In genomic region chr22:45071618-45072017, GRCh38 we compare ENCODE assay signal across 25 cellular contexts.
DNase-seq lines count a peak whose midpoint lies in the region; FAIRE-seq and TF ChIP-seq lines count a peak whose summit lies in the region.
"Had no signal": no experiment of that assay in that cellular context is flagged by ENCODE, and none has a peak within 500 bp of the region (broad histone marks: within the 10 kb centered on the region; RNA-seq: fewer than 3 reads in every experiment).

No MANE protein-coding gene starts in this region.

- H3K4me3 Mint-ChIP-seq in MCF 10A (ENCODE audit: unreplicated experiment), result no peak overlapping the region
- H3K4me3 Mint-ChIP-seq: activated CD4-positive, alpha-beta memory T cell treated with anti-CD3 and anti-CD28 coated beads for 36 hours; activated naive CD4-positive, alpha-beta T cell treated with anti-CD3 and anti-CD28 coated beads for 36 hours; effector memory CD8-positive, alpha-beta T cell; nephron; stimulated activated memory B cell treated with anti-CD40 and anti-IgM and Interleukin-4, amounts not matched to agents 10 μg/mL and 1 μg/mL and 100 μg/mL, for 72 hours; T-helper 17 cell had no signal

- no peaks in the 10 kb centered on the region for H3K36me3 Mint-ChIP-seq in MCF 10A (ENCODE audit: insufficient read depth, unreplicated experiment)
- H3K36me3 Mint-ChIP-seq: activated CD4-positive, alpha-beta memory T cell treated with anti-CD3 and anti-CD28 coated beads for 36 hours; stimulated activated memory B cell treated with anti-CD40 and anti-IgM and Interleukin-4, amounts not matched to agents 10 μg/mL and 1 μg/mL and 100 μg/mL, for 72 hours had no signal

- H3K9me3 Mint-ChIP-seq in MCF 10A (ENCODE audit: unreplicated experiment), result peaks cover 7% of the 10 kb centered on the region
- H3K9me3 Mint-ChIP-seq: effector memory CD8-positive, alpha-beta T cell had no signal

- H3K27ac Mint-ChIP-seq in MCF 10A (ENCODE audit: low read depth, unreplicated experiment), result no peak overlapping the region
- H3K27ac Mint-ChIP-seq: activated CD4-positive, alpha-beta memory T cell treated with anti-CD3 and anti-CD28 coated beads for 36 hours; activated naive CD4-positive, alpha-beta T cell treated with anti-CD3 and anti-CD28 coated beads for 36 hours; nephron; stimulated activated memory B cell treated with anti-CD40 and anti-IgM and Interleukin-4, amounts not matched to agents 10 μg/mL and 1 μg/mL and 100 μg/mL, for 72 hours; T-helper 17 cell had no signal

- CTCF ChIA-PET in mammary epithelial cell (lab: Charles Lee; ENCODE audit: low non-redundant PET) (interaction anchor here (0.7 kb wide), 1 partner anchor 1125 kb away, joined by 7 read pairs; no protein-coding TSS in a partner anchor), MCF 10A (lab: Yijun Ruan, JAX) (interaction anchor here (0.6 kb wide), 2 partner anchors 33 to 84 kb away, joined by 3 read pairs; no protein-coding TSS in a partner anchor), RWPE1 (lab: Yijun Ruan, JAX) (no interaction called here)

- H3K4me3 ChIP-seq in mammary epithelial cell (replicated peaks in 1 of 3; ENCODE audit: insufficient read depth in 1 of 3, low read depth in 2 of 3, low read length in 3 of 3) (no peak overlapping the region), keratinocyte (ENCODE audit: control insufficient read depth in 2 of 3, extremely low read depth in 1 of 3, insufficient read depth in 2 of 3, low read depth in 1 of 3, low read length in 3 of 3) (no peak overlapping the region), ovary (no peak overlapping the region)
- H3K4me3 ChIP-seq: lung, pancreas, upper lobe of left lung had no signal

- H3K9me3 ChIP-seq in mammary epithelial cell (replicated peaks; ENCODE audit: insufficient read depth, low read length) (no peaks in the 10 kb centered on the region), keratinocyte (ENCODE audit: control insufficient read depth, low read depth, low read length) (no peaks in the 10 kb centered on the region), ovary (no peaks in the 10 kb centered on the region)
- H3K9me3 ChIP-seq: pancreas, upper lobe of left lung had no signal

- H3K4me2 ChIP-seq in mammary epithelial cell (ENCODE audit: insufficient read depth, low read depth, low read length) (peak overlapping the region; percentile 57), keratinocyte (ENCODE audit: control insufficient read depth, extremely low read depth, insufficient read depth, low read depth, low read length) (peak overlapping the region; percentile 59)

- in situ Hi-C loops in mammary epithelial cell (cut with MboI; ENCODE audit: low sequenced_read_pairs in 2 of 2), result no loop called here
- in situ Hi-C loops in GM13976 (cut with MboI; ENCODE audit: low sequenced_read_pairs, unreplicated experiment), result no loop called here

- H3K9me1 ChIP-seq in keratinocyte (ENCODE audit: control insufficient read depth, extremely low read depth, insufficient read depth, low read length), result no peaks in the 10 kb centered on the region

- H3K79me2 ChIP-seq in mammary epithelial cell (ENCODE audit: insufficient read depth, low read length), result no peaks in the 10 kb centered on the region
- H3K79me2 ChIP-seq in keratinocyte (ENCODE audit: control insufficient read depth, insufficient read depth, low read length), result no peaks in the 10 kb centered on the region

- H3K36me3 ChIP-seq in mammary epithelial cell (ENCODE audit: insufficient read depth, low read length), result no peaks in the 10 kb centered on the region
- no peaks in the 10 kb centered on the region for H3K36me3 ChIP-seq in keratinocyte (ENCODE audit: control insufficient read depth in 2 of 2, extremely low read depth in 1 of 2, insufficient read depth in 2 of 2, low read length in 2 of 2)
- no peaks in the 10 kb centered on the region for H3K36me3 ChIP-seq in ovary
- H3K36me3 ChIP-seq: pancreas, upper lobe of left lung had no signal

- DNase-seq in mammary epithelial cell, result no peak
- no peak for DNase-seq in MCF 10A (ENCODE audit: unreplicated experiment)
- DNase-seq in RWPE1 (ENCODE audit: low spot score), result no peak
- DNase-seq in keratinocyte (ENCODE audit: low read depth, low spot score), result no peak
- no peak for DNase-seq in ovary
- no peak for DNase-seq in GM13976 (ENCODE audit: low spot score)
- no peak for DNase-seq in GM20000 (ENCODE audit: low spot score)
- DNase-seq in activated gamma-delta T cell (lab: John Stamatoyannopoulos, UW), result no peak
- DNase-seq: activated CD4-positive, CD25-positive, alpha-beta regulatory T cell treated with anti-CD3 and anti-CD28 coated beads, Interleukin-2, amount 50 U/mL, for 72 hours; central memory CD4-positive, alpha-beta T cell; cortex of kidney; effector memory CD8-positive, alpha-beta T cell; NCI-H1048; NCI-H187; NCI-H510A treated with DMSO at 0.1 percent for 48 hours; pancreas; substantia nigra; T-helper 17 cell; upper lobe of left lung had no signal

- H3K4me1 ChIP-seq in mammary epithelial cell (ENCODE audit: insufficient read depth, low read length) (peaks cover 31% of the 10 kb centered on the region), keratinocyte (ENCODE audit: control insufficient read depth, extremely low read depth, insufficient read depth, low read length) (peaks cover 24% of the 10 kb centered on the region), ovary (ENCODE audit: insufficient read depth) (no peaks in the 10 kb centered on the region)
- H3K4me1 ChIP-seq: pancreas, upper lobe of left lung had no signal

- FAIRE-seq in keratinocyte (lab: Jason Lieb, UNC), result no peak
- FAIRE-seq: A204.1, pancreas had no signal

- H3K27me3 ChIP-seq in mammary epithelial cell (ENCODE audit: insufficient read depth, low read length), result no peaks in the 10 kb centered on the region
- no peaks in the 10 kb centered on the region for H3K27me3 ChIP-seq in keratinocyte (ENCODE audit: control insufficient read depth, extremely low read depth, insufficient read depth, low read length)
- H3K27me3 ChIP-seq in ovary, result no peaks in the 10 kb centered on the region
- H3K27me3 ChIP-seq: pancreas, upper lobe of left lung had no signal

- peak overlapping the region; percentile 36 for H3K9ac ChIP-seq in mammary epithelial cell (ENCODE audit: insufficient read depth, low read length)
- no peak overlapping the region for H3K9ac ChIP-seq in keratinocyte (ENCODE audit: control insufficient read depth, extremely low read depth, insufficient read depth, low read length)

- 100% methylated on average over 1 of the region's 9 CpGs for WGBS in mammary epithelial cell (ENCODE audit: low coverage, missing lambda C conversion rate)
- WGBS in ovary, 3 donors, result 49 to 68% (median 57%) methylated on average over 9 of the region's 9 CpGs

- H3K27me3 Mint-ChIP-seq in MCF 10A (ENCODE audit: insufficient read depth, unreplicated experiment), result peaks cover 11% of the 10 kb centered on the region

- intact Hi-C loops in mammary epithelial cell (cut with micrococcal nuclease), result no loop called here
- intact Hi-C loops in MCF 10A (cut with micrococcal nuclease), result no loop called here
- intact Hi-C loops in ovary (cut with DNase I), result no loop called here

- peaks cover 32% of the 10 kb centered on the region for H3K4me1 Mint-ChIP-seq in MCF 10A (ENCODE audit: insufficient read depth, unreplicated experiment)
- H3K4me1 Mint-ChIP-seq: nephron had no signal

- peak overlapping the region; percentile 78 for H2AFZ ChIP-seq in mammary epithelial cell (ENCODE audit: low read depth, low read length)
- no peak overlapping the region for H2AFZ ChIP-seq in keratinocyte (ENCODE audit: control insufficient read depth, low read length)

- POLR2A ChIA-PET in MCF 10A (lab: Yijun Ruan, JAX) (no interaction called here), RWPE1 (lab: Yijun Ruan, JAX; ENCODE audit: low non-redundant PET) (no interaction called here)

- BruUV-seq in mammary epithelial cell (replicated peaks; lab: Mats Ljungman, UMichigan), result no TSS peak
- BruUV-seq in MCF 10A (replicated peaks; lab: Mats Ljungman, UMichigan), result no TSS peak

- TF ChIP-seq EP300 in ovary (IDR thresholded peaks at IDR 0.05), result no peak

- no peak for TF ChIP-seq CTCF in mammary epithelial cell (conservative IDR thresholded peaks at IDR 0.05 in 1 of 2, IDR thresholded peaks at IDR 0.05 in 1 of 2; ENCODE audit: extremely low read depth in 1 of 2, insufficient read depth in 1 of 2, low read depth in 1 of 2, low read length in 2 of 2)
- no peak for TF ChIP-seq CTCF in MCF 10A (IDR thresholded peaks at IDR 0.05; ENCODE audit: unreplicated experiment)
- no peak for TF ChIP-seq CTCF in RWPE1 (conservative IDR thresholded peaks at IDR 0.05; ENCODE audit: low read depth)
- TF ChIP-seq CTCF in keratinocyte (optimal IDR thresholded peaks at IDR 0.05 in 1 of 3, IDR thresholded peaks at IDR 0.05 in 1 of 3, conservative IDR thresholded peaks at IDR 0.05 in 1 of 3; ENCODE audit: extremely low read depth in 1 of 3, insufficient read depth in 2 of 3, low read length in 3 of 3), result no peak
- TF ChIP-seq CTCF in ovary (IDR thresholded peaks at IDR 0.05), result no peak
- TF ChIP-seq CTCF in GM13976 (IDR thresholded peaks at IDR 0.05; ENCODE audit: borderline replicate concordance, control extremely low read depth, extremely low read depth, insufficient read depth, missing control alignments), result no peak
- TF ChIP-seq CTCF in GM20000 (IDR thresholded peaks at IDR 0.05; ENCODE audit: extremely low read depth, missing control alignments), result no peak

- dilution Hi-C loops in mammary epithelial cell (cut with HindIII; ENCODE audit: low sequenced_read_pairs), result no loop called here
- dilution Hi-C loops in keratinocyte (cut with MboI; ENCODE audit: extremely low pct_ligation_motif_present, low sequenced_read_pairs), result no loop called here

- no peak for TF ChIP-seq POLR2A in ovary (IDR thresholded peaks at IDR 0.05)

- no peak overlapping the region for H3K27ac ChIP-seq in mammary epithelial cell (ENCODE audit: insufficient read depth, low read depth, low read length)
- 0 out of 2 replicates have a peak overlapping the region, but pooled peaks have one; percentile 4 for H3K27ac ChIP-seq in RWPE1
- peak overlapping the region; percentile 28 for H3K27ac ChIP-seq in keratinocyte (ENCODE audit: control insufficient read depth, insufficient read depth, low read length)
- no peak overlapping the region for H3K27ac ChIP-seq in ovary
- H3K27ac ChIP-seq: pancreas, upper lobe of left lung had no signal

- no peaks in the 10 kb centered on the region for H4K20me1 ChIP-seq in mammary epithelial cell (ENCODE audit: insufficient read depth, low read length)
- H4K20me1 ChIP-seq in keratinocyte (ENCODE audit: control insufficient read depth, extremely low read depth, insufficient read depth, low read length), result no peaks in the 10 kb centered on the region

Comparison
In these comparisons a context has a peak if more than half of its experiments do, and no peak if none do; other contexts are left out.
1. H3K27ac ChIP-seq: peak in RWPE1 (single experiment) and keratinocyte (single experiment); none in mammary epithelial cell (single experiment) and ovary (0 of 2).